29 cellular contexts compared by ENCODE assay signal in the genomic region with DNA sequence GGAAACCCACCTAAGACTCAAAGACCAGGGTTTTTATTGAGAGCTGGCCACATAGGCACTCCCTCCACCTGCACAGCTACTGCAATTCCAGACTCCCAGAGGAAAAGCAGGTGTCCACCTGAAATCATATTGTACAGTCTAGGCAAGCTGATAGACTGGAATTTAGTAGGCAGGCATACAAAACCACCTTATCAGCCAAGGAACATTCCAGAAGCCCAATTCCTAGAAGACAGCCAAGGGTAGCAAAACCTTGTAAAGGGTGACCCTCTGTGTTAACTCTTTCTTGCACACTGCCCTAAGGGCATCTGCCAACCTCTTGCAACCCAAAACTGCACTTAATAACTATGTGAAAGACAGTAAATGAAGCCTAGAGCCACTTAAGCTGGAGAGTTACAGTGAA. TPM values are rescaled to one million over a fixed set of nuclear protein-coding genes. Genes with fewer than 3 reads are reported as not detected.
"Had no signal": no experiment of that assay in that cellular context is flagged by ENCODE, and none has a peak within 500 bp of the region (broad histone marks: within the 10 kb centered on the region; RNA-seq: fewer than 3 reads in every experiment).

No MANE protein-coding gene starts in this region.

- ATAC-seq: stimulated activated effector memory CD8-positive, alpha-beta T cell treated with anti-CD3 and anti-CD28 coated beads, Interleukin-12 subunit alpha, Interleukin-12 subunit beta, amount 100 ng/mL, for 72 hours; stimulated activated memory B cell treated with anti-CD40 and anti-IgM and Interleukin-4, amounts not matched to agents 10 μg/mL and 1 μg/mL and 100 μg/mL, for 72 hours; stimulated activated naive B cell treated with anti-CD40 and anti-IgM and Interleukin-4, amounts not matched to agents 10 μg/mL and 1 μg/mL and 100 μg/mL, for 72 hours; stimulated activated naive CD8-positive, alpha-beta T cell treated with anti-CD3 and anti-CD28 coated beads, Interleukin-15, amount 100 ng/mL, for 72 hours; stimulated activated naive CD8-positive, alpha-beta T cell treated with anti-CD3 and anti-CD28 coated beads, Interleukin-15, Interleukin-2, amounts not matched to agents 100 U/mL and 50 U/mL, for 24 hours; upper lobe of right lung had no signal

- H3K36me3 ChIP-seq: suprapubic skin, thoracic aorta, thyroid gland, upper lobe of left lung, upper lobe of right lung, uterus had no signal

- H3K27me3 ChIP-seq: testis, thyroid gland, upper lobe of right lung, vagina had no signal

- H3K27ac ChIP-seq: stomach, suprapubic skin, testis, thoracic aorta, thyroid gland, tibial artery, tibial nerve, transverse colon, upper lobe of left lung, upper lobe of right lung, uterus, vagina had no signal

- DNase-seq: stimulated activated CD4-positive, alpha-beta T cell treated with anti-CD3 and anti-CD28 coated beads, Interleukin-2, amount 100 ng/mL, for 48 hours; stimulated activated CD4-positive, alpha-beta T cell treated with anti-CD3 and anti-CD28 coated beads, Interleukin-4, amount 100 ng/mL, for 1 hour; stimulated activated CD4-positive, alpha-beta T cell treated with anti-CD3 and anti-CD28 coated beads, Interleukin-4, amount 100 ng/mL, for 24 hours; stimulated activated CD4-positive, alpha-beta T cell treated with anti-CD3 and anti-CD28 coated beads, Interleukin-4, amount 100 ng/mL, for 4 hours; stimulated activated CD8-positive, alpha-beta memory T cell treated with anti-CD3 and anti-CD28 coated beads, Interleukin-4, amount 100 ng/mL, for 48 hours; stimulated activated naive B cell treated with anti-CD40 and anti-IgM and Interleukin-4, amounts not matched to agents 10 μg/mL and 1 μg/mL and 100 μg/mL, for 72 hours; stimulated activated naive CD4-positive, alpha-beta T cell; stimulated activated naive CD4-positive, alpha-beta T cell treated with Interleukin-2 at 50 U/mL for 16 hours; stimulated activated naive CD8-positive, alpha-beta T cell treated with anti-CD3 and anti-CD28 coated beads, Interleukin-15, amount 100 ng/mL, for 72 hours; stimulated activated naive CD8-positive, alpha-beta T cell treated with anti-CD3 and anti-CD28 coated beads, Interleukin-15, Interleukin-2, amounts not matched to agents 100 U/mL and 50 U/mL, for 24 hours; stomach; substantia nigra; testis; thyroid gland; tibial artery; transverse colon; trophoblast cell; upper lobe of left lung; upper lobe of right lung; uterus had no signal

- H3K4me3 ChIP-seq: stomach, suprapubic skin, testis, thoracic aorta, thyroid gland, tibial artery, tibial nerve, transverse colon, upper lobe of left lung, upper lobe of right lung, uterus, vagina had no signal

- H3K9me3 ChIP-seq: suprapubic skin, testis, thyroid gland had no signal

- H3K4me1 ChIP-seq: upper lobe of right lung, uterus had no signal

- FAIRE-seq: urothelium cell line had no signal

RNA-seq across cellular contexts. Expression of a gene that starts 46.5 kb away (rescaled TPM):
- total RNA-seq: temporal lobe, thoracic aorta, tibial nerve, vagina had no signal
- polyA plus RNA-seq: urinary bladder had no signal
